8 cellular contexts compared by ENCODE assay signal in the genomic region with DNA sequence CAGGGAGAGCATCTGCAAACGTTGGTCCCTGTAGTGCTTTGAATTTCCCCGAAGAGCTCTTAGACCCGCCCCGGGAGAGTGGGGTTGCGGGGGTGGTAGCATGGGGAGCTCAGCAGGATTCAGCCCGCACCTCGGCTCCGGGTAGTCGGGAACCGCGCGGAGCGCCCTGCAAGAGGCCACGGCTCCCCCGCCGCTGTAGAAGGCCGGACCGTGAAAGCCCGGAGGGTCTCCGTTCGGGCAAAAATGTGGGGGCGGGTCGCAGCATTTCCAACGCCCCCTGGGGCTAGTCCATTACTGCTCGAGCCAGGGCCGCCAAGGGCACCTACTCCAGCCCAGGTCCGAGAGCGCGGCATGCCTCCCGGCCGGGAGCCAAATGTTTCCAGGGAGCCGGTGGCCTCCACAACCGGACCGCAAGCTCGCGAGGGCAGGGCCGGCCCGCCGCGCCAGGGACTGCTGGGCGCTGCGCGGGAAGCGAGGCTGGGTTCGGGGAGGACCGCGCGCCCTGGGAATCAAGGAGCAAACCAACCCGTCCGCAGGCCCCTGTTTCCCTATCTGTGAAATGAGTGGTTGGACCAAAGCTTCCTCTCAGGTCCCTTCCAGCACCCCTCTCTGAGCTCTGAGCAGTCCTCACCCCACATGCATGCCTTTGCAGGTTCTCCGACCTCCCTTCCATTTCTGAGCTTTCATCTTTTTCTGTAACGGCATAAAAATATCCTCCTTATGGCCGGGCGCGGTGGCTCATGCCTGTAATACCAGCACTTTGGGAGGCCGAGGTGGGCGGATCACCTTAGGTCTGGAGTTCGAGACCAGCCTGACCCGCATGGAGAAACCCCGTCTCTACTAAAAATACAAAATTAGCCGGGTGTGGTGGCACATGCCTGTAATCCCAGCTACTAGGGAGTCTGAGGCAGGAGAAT. TPM values are rescaled to one million over a fixed set of nuclear protein-coding genes. Genes with fewer than 3 reads are reported as not detected.
DNase-seq lines count a peak whose midpoint lies in the region; ATAC-seq and TF ChIP-seq lines count a peak whose summit lies in the region.

No MANE protein-coding gene starts in this region.

- H3K9ac ChIP-seq in NT2/D1 (ENCODE audit: insufficient read length, low read depth), result peak overlapping the region; percentile 95

- no peak for TF ChIP-seq CTCF in psoas muscle (IDR thresholded peaks at IDR 0.05)

- no peak for DNase-seq in activated CD4-positive, CD25-positive, alpha-beta regulatory T cell (lab: John Stamatoyannopoulos, UW)
- no peak for DNase-seq in NT2/D1 (ENCODE audit: low read depth, low spot score)
- peak in 42 of 58 donors; percentile 23 to 77 (median 62) for DNase-seq in anterior cingulate cortex (lab: John Stamatoyannopoulos, UW)
- peak; percentile 65 to 89 (median 88) for DNase-seq in right cardiac atrium
- DNase-seq in psoas muscle, result peak; percentile 65 to 71
- DNase-seq in NCI-H2107 treated with DMSO at 0.1 percent for 48 hours (lab: John Stamatoyannopoulos, UW; ENCODE audit: unreplicated experiment), result no peak

- peak overlapping the region; percentile 77 for H3K4me3 ChIP-seq in NT2/D1 (ENCODE audit: insufficient read length, low read depth)
- H3K4me3 ChIP-seq in right cardiac atrium (ENCODE audit: low read length), result peak overlapping the region; percentile 53
- H3K4me3 ChIP-seq in psoas muscle, result peak overlapping the region; percentile 100

- peaks cover 6% of the 10 kb centered on the region for H3K27me3 ChIP-seq in NT2/D1 (ENCODE audit: insufficient read depth, insufficient read length)
- H3K27me3 ChIP-seq in right cardiac atrium (ENCODE audit: control insufficient read depth, insufficient read depth), result no peaks in the 10 kb centered on the region
- H3K27me3 ChIP-seq in psoas muscle (ENCODE audit: insufficient read depth in 3 of 3, low read length in 2 of 3), result peaks cover 0 to 1% (median 0%) of the 10 kb centered on the region in 3 donors

- H3K9me3 ChIP-seq in NT2/D1 (ENCODE audit: insufficient read depth, low read length) (no peaks in the 10 kb centered on the region), right cardiac atrium (ENCODE audit: control insufficient read depth, low read length) (no peaks in the 10 kb centered on the region), psoas muscle (no peaks in the 10 kb centered on the region)

- H3K27ac ChIP-seq in right cardiac atrium (ENCODE audit: low read length), result peak overlapping the region; percentile 56
- H3K27ac ChIP-seq in psoas muscle, result peak overlapping the region; percentile 92

- WGBS in right cardiac atrium, result 6% methylated on average over 61 of the region's 61 CpGs
- 7 to 10% (median 9%) methylated on average over 49 to 61 of the region's 61 CpGs for WGBS in psoas muscle, 3 donors

- intact Hi-C loops in right cardiac atrium (cut with DNase I) (no loop called here), psoas muscle (cut with DNase I) (loop anchor here (5.0 kb wide), 1 partner anchor 39 kb away; a partner anchor contains a TSS)

- H3K4me1 ChIP-seq in NT2/D1 (ENCODE audit: insufficient read depth, insufficient read length) (peaks cover 16% of the 10 kb centered on the region), right cardiac atrium (ENCODE audit: control insufficient read depth, insufficient read depth, low read length) (peaks cover 24% of the 10 kb centered on the region), psoas muscle (peaks cover 33% of the 10 kb centered on the region)

- peak; percentile 17 to 37 for ATAC-seq in activated CD4-positive, CD25-positive, alpha-beta regulatory T cell treated with anti-CD3 and anti-CD28 coated beads, Interleukin-2, amount 50 U/mL, for 24 hours
- ATAC-seq in HG02973 (IDR thresholded peaks at IDR 0.05; ENCODE audit: unreplicated experiment), result peak; percentile 23
- ATAC-seq in right cardiac atrium, result peak; percentile 44 to 56
- peak; percentile 34 to 64 (median 50) for ATAC-seq in psoas muscle

- H3K36me3 ChIP-seq in NT2/D1 (ENCODE audit: insufficient read depth, insufficient read length, low read length) (peaks cover 22% of the 10 kb centered on the region), psoas muscle (ENCODE audit: insufficient read depth in 1 of 2, low read depth in 1 of 2) (no peaks in the 10 kb centered on the region)

RNA-seq across cellular contexts. Expression of a gene that starts 0.8 kb away (rescaled TPM):
- total RNA-seq in right cardiac atrium (10 to 100 TPM; 32.6 to 44.4 (median 37.9) TPM), psoas muscle (10 to 100 TPM; 12.7 to 17.9 (median 16.0) TPM)
- polyA plus RNA-seq in right cardiac atrium (29.3 TPM), psoas muscle (10 to 100 TPM in 2 of 3 donors, 1 to 10 TPM in 1; 7.1 to 14.2 (median 11.4) TPM)

RNA-seq across cellular contexts. Expression of a gene that starts 6.0 kb away (rescaled TPM):
- total RNA-seq in right cardiac atrium (under 1 TPM; 0.24 to 0.54 (median 0.49) TPM), psoas muscle (under 1 TPM in 1 of 4 donors, not detected in 3; 0.26 TPM)
- polyA plus RNA-seq in right cardiac atrium (0.11 TPM), psoas muscle (under 1 TPM in 2 of 3 donors, not detected in 1; 0.08 to 0.13 TPM)

RNA-seq across cellular contexts. Expression of a gene that starts 41.1 kb away (rescaled TPM):
- total RNA-seq in right cardiac atrium, result 10 to 100 TPM; 57.4 to 72.0 (median 62.3) TPM
- polyA plus RNA-seq in right cardiac atrium, result 76.9 TPM
- total RNA-seq in psoas muscle, result 10 to 100 TPM; 46.0 to 59.4 (median 53.7) TPM
- 10 to 100 TPM; 34.9 to 70.2 (median 41.4) TPM for polyA plus RNA-seq in psoas muscle

RNA-seq across cellular contexts. Expression of a gene that starts 58.1 kb away (rescaled TPM):
- 1 to 10 TPM in 3 of 4 donors, under 1 TPM in 1; 0.60 to 2.1 (median 1.1) TPM for total RNA-seq in right cardiac atrium
- 0.59 TPM for polyA plus RNA-seq in right cardiac atrium
- 1 to 10 TPM in 1 of 4 donors, under 1 TPM in 2, not detected in 1; 0.13 to 1.2 (median 0.42) TPM for total RNA-seq in psoas muscle
- polyA plus RNA-seq in psoas muscle, result under 1 TPM in 2 of 3 donors, not detected in 1; 0.03 to 0.10 TPM

Comparison
In these comparisons a context has a peak if more than half of its experiments do, and no peak if none do; other contexts are left out.
1. DNase-seq: peak in anterior cingulate cortex (42 of 58), right cardiac atrium (3 of 3) and psoas muscle (2 of 2); none in activated CD4-positive, CD25-positive, alpha-beta regulatory T cell (0 of 4), NT2/D1 (single experiment) and NCI-H2107 treated with DMSO at 0.1 percent for 48 hours (single experiment).
2. intact Hi-C loops: an anchor here in psoas muscle (5.0 kb wide); none called in right cardiac atrium.
3. Peak in every context shown above with its lines, with median percentiles within 50 percentile points of each other: ATAC-seq and H3K4me3 ChIP-seq.